9 cellular contexts compared by ENCODE assay signal in genomic region chr4:105990933-105991332, GRCh38.
DNase-seq lines count a peak whose midpoint lies in the region; ATAC-seq, FAIRE-seq and TF ChIP-seq lines count a peak whose summit lies in the region.
"Had no signal": no experiment of that assay in that cellular context is flagged by ENCODE, and none has a peak within 500 bp of the region (broad histone marks: within the 10 kb centered on the region; RNA-seq: fewer than 3 reads in every experiment).

No MANE protein-coding gene starts in this region.

- TF ChIP-seq CTCF in lower leg skin (IDR thresholded peaks at IDR 0.05) (no peak), vagina (IDR thresholded peaks at IDR 0.05) (no peak), D721Med (IDR thresholded peaks at IDR 0.05; ENCODE audit: insufficient read depth, missing control alignments) (no peak)

- H3K27me3 ChIP-seq in vagina = no peaks in the 10 kb centered on the region

- DNase-seq in SIG-M5 treated with dmso at 0.1 percent for 504 hours (lab: John Stamatoyannopoulos, UW; ENCODE audit: unreplicated experiment) (peak; percentile 46), SIG-M5 (lab: John Stamatoyannopoulos, UW) (no peak), cerebellum (ENCODE audit: low spot score) (peak; percentile 87), lower leg skin (ENCODE audit: low spot score in 2 of 2) (peak; percentile 33 to 89), vagina (ENCODE audit: extremely low spot score in 2 of 2) (no peak), D721Med (ENCODE audit: insufficient read length, low spot score) (no peak)
- no peak for DNase-seq in stimulated activated CD4-positive, alpha-beta T cell treated with anti-CD3 and anti-CD28 coated beads, Interleukin-4, amount 100 ng/mL, for 1 hour
- DNase-seq: activated CD8-positive, alpha-beta T cell treated with anti-CD3 and anti-CD28 coated beads, Interleukin-2, amount 10 ng/mL, durations not matched to agents 7 days and 5 days had no signal

- peak overlapping the region; percentile 57 for H3K27ac ChIP-seq in vagina

- no peaks in the 10 kb centered on the region for H3K36me3 ChIP-seq in vagina

- intact Hi-C loops in lower leg skin (cut with DNase I; ENCODE audit: low total_unique reads) = no loop called here
- intact Hi-C loops in vagina (cut with DNase I) = no loop called here

- no peak for FAIRE-seq in D721Med (lab: Jason Lieb, UNC)

- no peaks in the 10 kb centered on the region for H3K9me3 ChIP-seq in vagina

- no peak for TF ChIP-seq POLR2A in lower leg skin (IDR thresholded peaks at IDR 0.05)
- TF ChIP-seq POLR2A in vagina (IDR thresholded peaks at IDR 0.05) = no peak

- no peak for ATAC-seq in HG02763 (IDR thresholded peaks at IDR 0.05; ENCODE audit: unreplicated experiment)
- ATAC-seq: activated CD8-positive, alpha-beta T cell treated with anti-CD3 and anti-CD28 coated beads, Interleukin-2, amount 10 ng/mL, durations not matched to agents 7 days and 5 days had no signal

- H3K4me3 ChIP-seq in lower leg skin (ENCODE audit: low read depth, poor library complexity, severe bottlenecking) = no peak overlapping the region
- no peak overlapping the region for H3K4me3 ChIP-seq in vagina

- 57 to 67% methylated on average over 3 of the region's 3 CpGs for WGBS in lower leg skin, 2 donors

- peaks cover 12% of the 10 kb centered on the region for H3K4me1 ChIP-seq in vagina

Comparison
In these comparisons a context has a peak if more than half of its experiments do, and no peak if none do; other contexts are left out.
1. DNase-seq: peak in SIG-M5 treated with dmso at 0.1 percent for 504 hours (single experiment), cerebellum (single experiment) and lower leg skin (2 of 2); none in SIG-M5 (single experiment), vagina (0 of 2), stimulated activated CD4-positive, alpha-beta T cell treated with anti-CD3 and anti-CD28 coated beads, Interleukin-4, amount 100 ng/mL, for 1 hour (single experiment) and D721Med (single experiment).